In genomic region chr19:50043967-50044366, GRCh38 we compare ENCODE assay signal across 15 cellular contexts. TPM values are rescaled to one million over a fixed set of nuclear protein-coding genes. Genes with fewer than 3 reads are reported as not detected.
DNase-seq lines count a peak whose midpoint lies in the region; ATAC-seq, FAIRE-seq and TF ChIP-seq lines count a peak whose summit lies in the region.
"Had no signal": no experiment of that assay in that cellular context is flagged by ENCODE, and none has a peak within 500 bp of the region (broad histone marks: within the 10 kb centered on the region; RNA-seq: fewer than 3 reads in every experiment).

No MANE protein-coding gene starts in this region.

- CTCF ChIA-PET in HepG2 (lab: Yijun Ruan, JAX; ENCODE audit: low intra/inter-chr PET ratio, low total read pairs) = no interaction called here

- no peak overlapping the region for H3K4me2 ChIP-seq in HepG2 (ENCODE audit: low read depth, low read length)

- POLR2A ChIA-PET in HepG2 (lab: Yijun Ruan, JAX) = no interaction called here

- WGBS in HepG2 (ENCODE audit: low lambda C conversion rate) = 99% methylated on average over 2 of the region's 2 CpGs
- 92% methylated on average over 1 of the region's 2 CpGs for WGBS in right lobe of liver (ENCODE audit: insufficient coverage, low coverage, low lambda C conversion rate, missing lambda C conversion rate)
- 99% methylated on average over 2 of the region's 2 CpGs for WGBS in liver
- 96 to 100% (median 98%) methylated on average over 2 of the region's 2 CpGs for WGBS in psoas muscle, 3 donors

- no peak for TF ChIP-seq RAD21 in HepG2 (CRISPR knock-in tag; IDR thresholded peaks at IDR 0.05)
- TF ChIP-seq RAD21 in liver (IDR thresholded peaks at IDR 0.05) = no peak

- DNase-seq in HepG2 (ENCODE audit: low spot score) (no peak), right lobe of liver (no peak), adipocyte (ENCODE audit: low read depth) (no peak), psoas muscle (no peak), nucleus accumbens (lab: John Stamatoyannopoulos, UW) (no peak), mucosa of descending colon (no peak)
- DNase-seq: 8988T; CD8-positive, alpha-beta T cell; COR-L47; DMS53; GF-D8 had no signal

- no peak overlapping the region for H3K9ac ChIP-seq in HepG2 (ENCODE audit: insufficient read depth, low read depth, low read length)
- H3K9ac ChIP-seq in adipocyte (ENCODE audit: low read length) = no peak overlapping the region
- H3K9ac ChIP-seq in liver (ENCODE audit: low read depth in 1 of 2, low read length in 2 of 2) = no peak overlapping the region

- TF ChIP-seq EP300 in HepG2 (IDR thresholded peaks at IDR 0.05; ENCODE audit: low read depth in 2 of 2, low read length in 2 of 2) = no peak
- no peak for TF ChIP-seq EP300 in HepG2 (CRISPR knock-in tag; IDR thresholded peaks at IDR 0.05; ENCODE audit: borderline replicate concordance)

- H3K4me1 ChIP-seq in HepG2 (ENCODE audit: insufficient read depth, low read length) (peaks cover 16% of the 10 kb centered on the region), right lobe of liver (no peaks in the 10 kb centered on the region), adipocyte (ENCODE audit: control insufficient read depth, insufficient read depth, low read length) (peaks cover 5% of the 10 kb centered on the region), liver (ENCODE audit: control insufficient read depth in 4 of 4, insufficient read depth in 4 of 4, low read length in 3 of 4) (peaks cover 0 to 6% (median 3%) of the 10 kb centered on the region in 4 donors), psoas muscle (no peaks in the 10 kb centered on the region), mucosa of descending colon (ENCODE audit: low read depth) (peaks cover 6% of the 10 kb centered on the region)
- H3K4me1 ChIP-seq: HAP-1 had no signal

- H3K36me3 ChIP-seq in HepG2 (replicated peaks in 1 of 2; ENCODE audit: control insufficient read depth in 1 of 2, insufficient read depth in 2 of 2, low read length in 2 of 2) (peaks cover 48 to 74% of the 10 kb centered on the region in 2 experiments), right lobe of liver (peaks cover 8 to 69% (median 49%) of the 10 kb centered on the region in 4 donors), adipocyte (ENCODE audit: control insufficient read depth, insufficient read depth, low read length, severe bottlenecking) (peaks cover 92% of the 10 kb centered on the region), liver (ENCODE audit: control insufficient read depth in 4 of 4, insufficient read depth in 3 of 4, low read depth in 1 of 4, low read length in 3 of 4) (peaks cover 46 to 83% (median 81%) of the 10 kb centered on the region in 4 donors), psoas muscle (ENCODE audit: insufficient read depth in 1 of 2, low read depth in 1 of 2) (peaks cover 79 to 94% of the 10 kb centered on the region in 2 donors), mucosa of descending colon (ENCODE audit: low read depth) (peaks cover 19% of the 10 kb centered on the region)

- H2AFZ ChIP-seq in HepG2 (ENCODE audit: low read length) = no peak overlapping the region

- in situ Hi-C loops in HepG2 (cut with HindIII; ENCODE audit: extremely low pct_ligation_motif_present, low pct_unique_long_range_greater_than_20kb) = no loop called here

- H3K79me2 ChIP-seq in HepG2 (ENCODE audit: insufficient read depth, low read length) = no peaks in the 10 kb centered on the region

- no peak for TF ChIP-seq POLR2A in HepG2 (IDR thresholded peaks at IDR 0.05; ENCODE audit: insufficient read depth in 1 of 2, low read depth in 2 of 2, low read length in 2 of 2)
- TF ChIP-seq POLR2A in right lobe of liver (IDR thresholded peaks at IDR 0.05) = no peak

- H3K4me3 ChIP-seq in HepG2 (replicated peaks in 1 of 3; ENCODE audit: insufficient read depth in 1 of 3, low read depth in 2 of 3, low read length in 3 of 3) = no peak overlapping the region
- no peak overlapping the region for H3K4me3 ChIP-seq in right lobe of liver
- H3K4me3 ChIP-seq in adipocyte (ENCODE audit: low read length) = peak overlapping the region; percentile 18
- peak overlapping the region in 2 of 3 donors; percentile 34 to 78 for H3K4me3 ChIP-seq in liver (ENCODE audit: low read depth in 1 of 3, low read length in 3 of 3)
- H3K4me3 ChIP-seq in psoas muscle = no peak overlapping the region
- no peak overlapping the region for H3K4me3 ChIP-seq in mucosa of descending colon
- H3K4me3 ChIP-seq: HAP-1 had no signal

- BruUV-seq in HepG2 (replicated peaks; lab: Mats Ljungman, UMichigan) = no TSS peak

- no peak for ATAC-seq in HepG2
- ATAC-seq in right lobe of liver = no peak
- ATAC-seq in psoas muscle = no peak
- ATAC-seq in mucosa of descending colon = no peak
- ATAC-seq: CD8-positive, alpha-beta T cell had no signal

- H3K27me3 ChIP-seq in HepG2 (ENCODE audit: control insufficient read depth in 1 of 2, insufficient read depth in 2 of 2, low read length in 2 of 2) (no peaks in the 10 kb centered on the region), right lobe of liver (no peaks in the 10 kb centered on the region), adipocyte (replicated peaks; ENCODE audit: control insufficient read depth, insufficient read depth, low read length) (no peaks in the 10 kb centered on the region), liver (ENCODE audit: control insufficient read depth in 4 of 4, insufficient read depth in 4 of 4, low read length in 3 of 4) (no peaks in the 10 kb centered on the region), psoas muscle (ENCODE audit: insufficient read depth in 3 of 3, low read length in 2 of 3) (no peaks in the 10 kb centered on the region)

- no peak for FAIRE-seq in HepG2 (lab: Jason Lieb, UNC)
- FAIRE-seq: GM19239, H1 had no signal

- intact Hi-C loops in HepG2 (cut with micrococcal nuclease; ENCODE audit: unreplicated experiment) = no loop called here
- intact Hi-C loops in right lobe of liver (cut with DNase I) = no loop called here
- intact Hi-C loops in psoas muscle (cut with DNase I) = no loop called here
- intact Hi-C loops in mucosa of descending colon (cut with DNase I, micrococcal nuclease) = no loop called here

- no peaks in the 10 kb centered on the region for H4K20me1 ChIP-seq in HepG2 (ENCODE audit: insufficient read depth, low read length)

- H3K27ac ChIP-seq in HepG2 (ENCODE audit: extremely low read length, insufficient read depth, low read length) (no peak overlapping the region), right lobe of liver (no peak overlapping the region), liver (ENCODE audit: low read depth in 1 of 2, low read length in 2 of 2) (no peak overlapping the region), psoas muscle (no peak overlapping the region)

- no peak for TF ChIP-seq CTCF in HepG2 (CRISPR knock-in tag; IDR thresholded peaks at IDR 0.05)
- TF ChIP-seq CTCF in right lobe of liver (IDR thresholded peaks at IDR 0.05) = no peak
- no peak for TF ChIP-seq CTCF in liver (IDR thresholded peaks at IDR 0.05; ENCODE audit: low read depth, low read length, missing input control)
- no peak for TF ChIP-seq CTCF in psoas muscle (IDR thresholded peaks at IDR 0.05)
- TF ChIP-seq CTCF in mucosa of descending colon (IDR thresholded peaks at IDR 0.05) = no peak

- H3K9me3 ChIP-seq in HepG2 (ENCODE audit: low read length) (no peaks in the 10 kb centered on the region), right lobe of liver (peaks cover 0 to 33% (median 10%) of the 10 kb centered on the region in 4 donors), adipocyte (ENCODE audit: control insufficient read depth, low read length) (peaks cover 35% of the 10 kb centered on the region), liver (ENCODE audit: control insufficient read depth in 4 of 4, low read length in 3 of 4) (peaks cover 37 to 71% (median 57%) of the 10 kb centered on the region in 4 donors), psoas muscle (peaks cover 53% of the 10 kb centered on the region), mucosa of descending colon (peaks cover 37% of the 10 kb centered on the region)

RNA-seq across cellular contexts. Expression of gene ZNF473, which starts 18.2 kb away (rescaled TPM):
- 11.9 and 13.9 TPM in 2 replicates for total RNA-seq in HepG2 (2016; rRNA removed; fragmentation: Illumina TruSeq; extraction: Trizol)
- total RNA-seq in HepG2 (2016; cell fraction: cytosol; rRNA removed; fragmentation: Illumina TruSeq; extraction: Trizol; ENCODE audit: low read depth) = 5.7 and 5.9 TPM in 2 replicates
- total RNA-seq in HepG2 (2016; cell fraction: insoluble cytoplasmic fraction; rRNA removed; fragmentation: Illumina TruSeq; extraction: Trizol) = 12.2 and 15.6 TPM in 2 replicates
- total RNA-seq in HepG2 (2016; cell fraction: membrane; rRNA removed; fragmentation: Illumina TruSeq; extraction: Trizol) = 14.1 and 14.5 TPM in 2 replicates
- 10.8 and 11.0 TPM in 2 replicates for total RNA-seq in HepG2 (2016; cell fraction: nucleus; rRNA removed; fragmentation: Illumina TruSeq; extraction: Trizol)
- 5.8 and 5.9 TPM in 2 replicates for polyA plus RNA-seq in HepG2 (2011; rRNA removed)
- 4.4 and 5.0 TPM in 2 replicates for polyA plus RNA-seq in HepG2 (2011; cell fraction: cytosol; rRNA removed)
- 8.9 and 10.0 TPM in 2 replicates for polyA plus RNA-seq in HepG2 (2011; cell fraction: nucleus; rRNA removed)
- 4.4 and 4.7 TPM in 2 replicates for polyA plus RNA-seq in HepG2 (2012)
- polyA plus RNA-seq in HepG2 (2016; cell fraction: cytosol; fragmentation: Illumina TruSeq; extraction: Trizol; ENCODE audit: low read depth) = 0.80 and 1.1 TPM in 2 replicates
- polyA plus RNA-seq in HepG2 (2016; cell fraction: insoluble cytoplasmic fraction; fragmentation: Illumina TruSeq; extraction: Trizol; ENCODE audit: low read depth) = 11.9 and 12.5 TPM in 2 replicates
- polyA plus RNA-seq in HepG2 (2016; cell fraction: membrane; fragmentation: Illumina TruSeq; extraction: Trizol; ENCODE audit: low read depth) = 2.0 and 2.1 TPM in 2 replicates
- 11.9 and 14.0 TPM in 2 replicates for polyA plus RNA-seq in HepG2 (2016; cell fraction: nucleus; fragmentation: Illumina TruSeq; extraction: Trizol; ENCODE audit: insufficient read depth, low read depth)
- 11.5 and 34.6 TPM in 2 replicates for polyA minus RNA-seq in HepG2 (2011; rRNA and poly(A)+ RNA removed; ENCODE audit: low replicate concordance)
- 3.4 and 7.7 TPM in 2 replicates for polyA minus RNA-seq in HepG2 (2011; cell fraction: cytosol; rRNA and poly(A)+ RNA removed)
- 13.1 and 17.5 TPM in 2 replicates for polyA minus RNA-seq in HepG2 (2011; cell fraction: nucleus; rRNA and poly(A)+ RNA removed)
- 1 to 10 TPM; 3.1 to 6.0 (median 3.6) TPM for total RNA-seq in right lobe of liver
- total RNA-seq in liver = 1 to 10 TPM; 3.6 to 4.0 TPM
- 1 to 10 TPM in 1 of 2 donors, under 1 TPM in 1; 0.92 to 1.9 TPM for polyA plus RNA-seq in liver
- total RNA-seq in psoas muscle = 1 to 10 TPM; 4.9 to 8.9 (median 5.8) TPM
- polyA plus RNA-seq in psoas muscle = 1 to 10 TPM; 3.9 to 6.5 (median 4.1) TPM
- total RNA-seq in mucosa of descending colon = 1 to 10 TPM; 5.2 to 9.2 (median 6.0) TPM

RNA-seq across cellular contexts. Expression of gene VRK3, which starts 18.8 kb away (rescaled TPM):
- total RNA-seq in HepG2 (2016; rRNA removed; fragmentation: Illumina TruSeq; extraction: Trizol) (25.6 and 28.3 TPM in 2 replicates), right lobe of liver (10 to 100 TPM; 29.6 to 44.2 (median 33.0) TPM), liver (10 to 100 TPM; 16.2 to 23.0 TPM), psoas muscle (10 to 100 TPM; 25.4 to 39.0 (median 29.2) TPM), mucosa of descending colon (10 to 100 TPM; 53.8 to 72.9 (median 62.7) TPM)
- total RNA-seq in HepG2 (2016; cell fraction: cytosol; rRNA removed; fragmentation: Illumina TruSeq; extraction: Trizol; ENCODE audit: low read depth) = 10.4 and 11.6 TPM in 2 replicates
- 22.9 and 27.1 TPM in 2 replicates for total RNA-seq in HepG2 (2016; cell fraction: insoluble cytoplasmic fraction; rRNA removed; fragmentation: Illumina TruSeq; extraction: Trizol)
- 18.0 and 21.0 TPM in 2 replicates for total RNA-seq in HepG2 (2016; cell fraction: membrane; rRNA removed; fragmentation: Illumina TruSeq; extraction: Trizol)
- total RNA-seq in HepG2 (2016; cell fraction: nucleus; rRNA removed; fragmentation: Illumina TruSeq; extraction: Trizol) = 20.3 and 23.2 TPM in 2 replicates
- polyA plus RNA-seq in HepG2 (2011; rRNA removed) (16.8 and 23.8 TPM in 2 replicates), liver (10 to 100 TPM; 17.7 to 23.6 TPM), psoas muscle (10 to 100 TPM; 23.8 to 54.7 (median 26.2) TPM)
- 12.1 and 17.8 TPM in 2 replicates for polyA plus RNA-seq in HepG2 (2011; cell fraction: cytosol; rRNA removed)
- polyA plus RNA-seq in HepG2 (2011; cell fraction: nucleus; rRNA removed) = 31.8 and 34.6 TPM in 2 replicates
- 21.1 and 21.2 TPM in 2 replicates for polyA plus RNA-seq in HepG2 (2012)
- polyA plus RNA-seq in HepG2 (2016; cell fraction: cytosol; fragmentation: Illumina TruSeq; extraction: Trizol; ENCODE audit: low read depth) = 11.8 and 13.6 TPM in 2 replicates
- 33.2 and 33.9 TPM in 2 replicates for polyA plus RNA-seq in HepG2 (2016; cell fraction: insoluble cytoplasmic fraction; fragmentation: Illumina TruSeq; extraction: Trizol; ENCODE audit: low read depth)
- polyA plus RNA-seq in HepG2 (2016; cell fraction: membrane; fragmentation: Illumina TruSeq; extraction: Trizol; ENCODE audit: low read depth) = 15.6 and 18.4 TPM in 2 replicates
- 26.8 and 29.2 TPM in 2 replicates for polyA plus RNA-seq in HepG2 (2016; cell fraction: nucleus; fragmentation: Illumina TruSeq; extraction: Trizol; ENCODE audit: insufficient read depth, low read depth)
- 15.7 and 37.7 TPM in 2 replicates for polyA minus RNA-seq in HepG2 (2011; rRNA and poly(A)+ RNA removed; ENCODE audit: low replicate concordance)
- polyA minus RNA-seq in HepG2 (2011; cell fraction: cytosol; rRNA and poly(A)+ RNA removed) = 4.7 and 10.4 TPM in 2 replicates
- polyA minus RNA-seq in HepG2 (2011; cell fraction: nucleus; rRNA and poly(A)+ RNA removed) = 25.6 and 30.6 TPM in 2 replicates

Comparison
In these comparisons a context has a peak if more than half of its experiments do, and no peak if none do; other contexts are left out.
1. H3K4me3 ChIP-seq: peak in adipocyte (single experiment) and liver (2 of 3); none in HepG2 (0 of 3), right lobe of liver (0 of 3), psoas muscle (single experiment) and mucosa of descending colon (single experiment).